In the genomic region with DNA sequence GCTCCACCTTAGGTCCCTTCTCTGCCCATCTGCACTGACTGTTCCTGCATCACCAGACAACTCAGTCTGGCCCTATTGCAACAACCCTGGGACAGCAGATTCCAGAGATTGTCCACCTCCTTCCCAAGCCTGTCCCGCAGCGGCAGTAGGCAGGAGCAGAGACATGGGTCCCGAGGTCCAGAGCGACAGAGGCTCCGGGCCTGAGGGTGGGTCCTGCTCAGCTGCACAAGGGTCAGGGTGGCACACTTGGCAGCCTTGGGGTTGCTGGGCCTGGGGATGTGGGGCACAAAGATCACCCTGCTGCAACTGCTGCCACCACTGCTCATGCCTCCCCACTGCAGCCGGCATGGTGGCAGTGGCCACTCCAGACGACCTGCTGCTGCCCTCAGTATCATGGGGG, we compare ENCODE assay signal across 33 cellular contexts.
"Had no signal": no experiment of that assay in that cellular context is flagged by ENCODE, and none has a peak within 500 bp of the region (broad histone marks: within the 10 kb centered on the region; RNA-seq: fewer than 3 reads in every experiment).

No MANE protein-coding gene starts in this region.

- H3K36me3 ChIP-seq: MG63 had no signal

- H3K4me3 ChIP-seq: MG63 had no signal

- DNase-seq: Karpas-422, Kasumi-1, MG63, MM.1S, NCI-H1048, NCI-H1092, NCI-H1092 treated with DMSO at 0.1 percent for 48 hours, NCI-H1105, NCI-H1105 treated with DMSO at 0.1 percent for 48 hours, NCI-H1417, NCI-H1417 treated with DMSO at 0.1 percent for 48 hours, NCI-H1436, NCI-H1436 treated with DMSO at 0.1 percent for 48 hours, NCI-H146, NCI-H1694, NCI-H1694 treated with DMSO at 0.1 percent for 48 hours, NCI-H187, NCI-H187 treated with DMSO at 0.1 percent for 48 hours, NCI-H1930, NCI-H2029, NCI-H2029 treated with DMSO at 0.1 percent for 48 hours, NCI-H2081, NCI-H2081 treated with DMSO at 0.1 percent for 48 hours, NCI-H2107, NCI-H2171, NCI-H2171 treated with DMSO at 0.1 percent for 48 hours, NCI-H2227 treated with DMSO at 0.1 percent for 48 hours, NCI-H226, NCI-H345, NCI-H446, NCI-H446 treated with DMSO at 0.1 percent for 48 hours, NCI-H510A had no signal

- H3K27me3 ChIP-seq: MG63 had no signal

- H3K27ac ChIP-seq: KMS-11 had no signal

- H3K9me3 ChIP-seq: MG63 had no signal
